1 cellular context compared by ENCODE assay signal in the genomic region with DNA sequence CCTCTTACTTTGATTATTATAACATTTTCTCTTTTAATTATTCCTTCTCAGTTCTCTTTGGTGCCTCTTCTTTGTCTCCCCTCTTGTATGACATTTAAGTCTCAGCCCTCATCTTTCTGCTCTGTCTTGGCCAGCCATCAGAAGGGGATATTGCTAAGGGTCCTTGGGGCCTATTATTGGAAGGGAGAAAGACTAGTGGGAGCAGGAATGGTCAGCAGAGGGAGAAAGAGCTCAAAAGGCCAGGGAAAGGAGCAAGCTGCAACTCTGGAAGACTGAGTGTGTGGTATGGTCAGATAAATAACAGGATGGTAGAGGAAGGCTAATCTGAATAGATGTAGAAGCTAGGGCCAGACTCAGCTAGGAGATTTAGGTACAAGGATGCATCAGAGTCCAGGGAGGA.
TF ChIP-seq lines count a peak whose summit lies in the region.

No MANE protein-coding gene starts in this region.

TF ChIP-seq in WTC11, 78 proteins besides CTCF, POLR2A, EP300 and RAD21 (continued from another document):
- TF ChIP-seq GRHL2 (CRISPR knock-in tag; IDR thresholded peaks at IDR 0.05; ENCODE audit: insufficient replicate concordance, severe bottlenecking) (no peak), JAZF1 (CRISPR knock-in tag; IDR thresholded peaks at IDR 0.05) (no peak), ZNF671 (CRISPR knock-in tag; IDR thresholded peaks at IDR 0.05) (no peak), E2F1 (CRISPR knock-in tag; IDR thresholded peaks at IDR 0.05) (no peak), MYBL2 (CRISPR knock-in tag; IDR thresholded peaks at IDR 0.05) (no peak)
- TF ChIP-seq, protein P1, sequence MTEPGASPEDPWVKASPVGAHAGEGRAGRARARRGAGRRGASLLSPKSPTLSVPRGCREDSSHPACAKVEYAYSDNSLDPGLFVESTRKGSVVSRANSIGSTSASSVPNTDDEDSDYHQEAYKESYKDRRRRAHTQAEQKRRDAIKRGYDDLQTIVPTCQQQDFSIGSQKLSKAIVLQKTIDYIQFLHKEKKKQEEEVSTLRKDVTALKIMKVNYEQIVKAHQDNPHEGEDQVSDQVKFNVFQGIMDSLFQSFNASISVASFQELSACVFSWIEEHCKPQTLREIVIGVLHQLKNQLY (CRISPR knock-in tag; IDR thresholded peaks at IDR 0.05): no peak
